In the genomic region with DNA sequence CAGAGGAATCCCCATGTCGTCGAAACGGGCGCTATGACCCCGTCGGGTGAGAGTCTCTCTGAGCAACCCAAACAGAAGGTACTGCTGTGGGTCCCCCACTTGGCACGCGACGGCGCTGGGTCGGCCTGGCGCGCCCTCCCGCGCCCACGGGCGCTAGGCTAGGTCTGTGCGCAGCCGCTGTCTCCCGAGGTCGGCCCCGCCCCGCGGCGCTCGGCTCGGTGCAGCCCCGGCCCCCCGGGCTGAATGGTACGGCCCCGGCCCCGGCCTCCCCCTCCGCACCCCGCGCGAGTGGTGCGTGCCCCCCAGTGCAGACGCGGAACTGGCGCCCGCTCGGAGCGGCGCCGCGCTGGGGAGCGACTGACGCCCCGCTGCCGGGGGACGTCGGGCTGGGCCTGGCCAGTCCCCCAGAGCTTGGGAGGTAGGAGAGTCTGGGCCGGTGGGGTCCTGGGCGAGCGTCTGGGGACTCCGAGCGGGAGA, we compare ENCODE assay signal across 8 cellular contexts. TPM values are rescaled to one million over a fixed set of nuclear protein-coding genes. Genes with fewer than 3 reads are reported as not detected.
DNase-seq lines count a peak whose midpoint lies in the region; ATAC-seq and TF ChIP-seq lines count a peak whose summit lies in the region.

MADD (plus strand) TSS at position 305 of the 477 bp plus-strand sequence.

- H3K4me1 ChIP-seq in left lung, result peaks cover 16 to 42% of the 10 kb centered on the region in 2 donors

- intact Hi-C loops in left lung (cut with DNase I), result no loop called here

- peak within 1 kb of the TSS; percentile 91 for H3K4me3 ChIP-seq in coronary artery
- peak within 1 kb of the TSS; percentile 68 to 76 for H3K4me3 ChIP-seq in left lung

- H3K36me3 ChIP-seq in left lung, result peaks cover 2 to 9% of the 10 kb centered on the region in 2 donors

- no peaks in the 10 kb centered on the region for H3K9me3 ChIP-seq in left lung

- peak within 1 kb of the TSS; percentile 86 to 98 for H3K27ac ChIP-seq in coronary artery
- H3K27ac ChIP-seq in left lung, result peak within 1 kb of the TSS; percentile 87 to 96

- peak; percentile 72 for ATAC-seq in GM18909 (IDR thresholded peaks at IDR 0.05; ENCODE audit: poor library complexity, unreplicated experiment)
- peak; percentile 56 for ATAC-seq in HG03139 (IDR thresholded peaks at IDR 0.05; ENCODE audit: unreplicated experiment)
- peak; percentile 91 for ATAC-seq in left lung

- no peaks in the 10 kb centered on the region for H3K27me3 ChIP-seq in left lung

- TF ChIP-seq CTCF in coronary artery (IDR thresholded peaks at IDR 0.05) (no peak), left lung (IDR thresholded peaks at IDR 0.05) (no peak)

- DNase-seq in AG08396 (ENCODE audit: low spot score), result peak; percentile 97
- DNase-seq in NCI-H446 (lab: John Stamatoyannopoulos, UW), result peak; percentile 83 to 93
- DNase-seq in activated CD4-positive, alpha-beta T cell treated with anti-CD3 and anti-CD28 coated beads for 24 hours (ENCODE audit: low read depth in 2 of 2), result peak; percentile 84 to 85
- DNase-seq in coronary artery (ENCODE audit: low spot score), result peak; percentile 87
- peak; percentile 88 to 97 for DNase-seq in left lung
- DNase-seq in stimulated activated CD4-positive, alpha-beta T cell treated with anti-CD3 and anti-CD28 coated beads, Interleukin-2, amount 100 ng/mL, for 48 hours, result peak; percentile 81 to 86

RNA-seq across cellular contexts. Expression of gene MADD, which starts in this region (rescaled TPM):
- 10 to 100 TPM; 33.0 to 52.9 TPM for total RNA-seq in left lung

Comparison
In these comparisons a context has a peak if more than half of its experiments do, and no peak if none do; other contexts are left out.
1. Peak in every context shown above with its lines: DNase-seq, ATAC-seq, H3K4me3 ChIP-seq and H3K27ac ChIP-seq.